Comparison of ENCODE assay signal across 16 cellular contexts in genomic region chrX:154350429-154351182, GRCh38. TPM values are rescaled to one million over a fixed set of nuclear protein-coding genes. Genes with fewer than 3 reads are reported as not detected.
DNase-seq lines count a peak whose midpoint lies in the region; ATAC-seq and TF ChIP-seq lines count a peak whose summit lies in the region.
"Had no signal": no experiment of that assay in that cellular context is flagged by ENCODE, and none has a peak within 500 bp of the region (broad histone marks: within the 10 kb centered on the region; RNA-seq: fewer than 3 reads in every experiment).

No MANE protein-coding gene starts in this region.

- H3K27me3 Mint-ChIP-seq in activated naive CD8-positive, alpha-beta T cell: no peaks in the 10 kb centered on the region
- no peaks in the 10 kb centered on the region for H3K27me3 Mint-ChIP-seq in activated naive CD8-positive, alpha-beta T cell treated with anti-CD3 and anti-CD28 coated beads, Interleukin-2, amount 50 U/mL, for 24 hours
- no peaks in the 10 kb centered on the region for H3K27me3 Mint-ChIP-seq in stimulated activated naive B cell treated with anti-CD40 and anti-IgM and Interleukin-4, amounts not matched to agents 10 μg/mL and 1 μg/mL and 100 μg/mL, for 72 hours

- intact Hi-C loops in left colon (cut with DNase I, micrococcal nuclease): no loop called here

- in situ Hi-C loops in GM13976 (cut with MboI; ENCODE audit: low sequenced_read_pairs, unreplicated experiment): no loop called here

- peaks cover 32% of the 10 kb centered on the region for H3K4me1 Mint-ChIP-seq in activated naive CD8-positive, alpha-beta T cell (ENCODE audit: low read depth)
- peaks cover 38% of the 10 kb centered on the region for H3K4me1 Mint-ChIP-seq in activated naive CD8-positive, alpha-beta T cell treated with anti-CD3 and anti-CD28 coated beads, Interleukin-2, amount 50 U/mL, for 24 hours
- H3K4me1 Mint-ChIP-seq in stimulated activated naive B cell treated with anti-CD40 and anti-IgM and Interleukin-4, amounts not matched to agents 10 μg/mL and 1 μg/mL and 100 μg/mL, for 72 hours: peaks cover 23 to 26% of the 10 kb centered on the region in 2 donors

- H3K27ac Mint-ChIP-seq in activated naive CD8-positive, alpha-beta T cell: no peak overlapping the region
- H3K27ac Mint-ChIP-seq in activated naive CD8-positive, alpha-beta T cell treated with anti-CD3 and anti-CD28 coated beads, Interleukin-2, amount 50 U/mL, for 24 hours: no peak overlapping the region
- H3K27ac Mint-ChIP-seq in stimulated activated naive B cell treated with anti-CD40 and anti-IgM and Interleukin-4, amounts not matched to agents 10 μg/mL and 1 μg/mL and 100 μg/mL, for 72 hours: peak overlapping the region; percentile 65

- peak overlapping the region; percentile 23 for H3K4me3 Mint-ChIP-seq in activated naive CD8-positive, alpha-beta T cell
- H3K4me3 Mint-ChIP-seq in activated naive CD8-positive, alpha-beta T cell treated with anti-CD3 and anti-CD28 coated beads, Interleukin-2, amount 50 U/mL, for 24 hours: no peak overlapping the region
- no peak overlapping the region for H3K4me3 Mint-ChIP-seq in stimulated activated naive B cell treated with anti-CD40 and anti-IgM and Interleukin-4, amounts not matched to agents 10 μg/mL and 1 μg/mL and 100 μg/mL, for 72 hours

- no peaks in the 10 kb centered on the region for H3K36me3 Mint-ChIP-seq in activated naive CD8-positive, alpha-beta T cell
- peaks cover 18% of the 10 kb centered on the region for H3K36me3 Mint-ChIP-seq in activated naive CD8-positive, alpha-beta T cell treated with anti-CD3 and anti-CD28 coated beads, Interleukin-2, amount 50 U/mL, for 24 hours (ENCODE audit: low read depth)
- H3K36me3 Mint-ChIP-seq in stimulated activated naive B cell treated with anti-CD40 and anti-IgM and Interleukin-4, amounts not matched to agents 10 μg/mL and 1 μg/mL and 100 μg/mL, for 72 hours: peaks cover 26 to 38% of the 10 kb centered on the region in 2 donors

- no peaks in the 10 kb centered on the region for H3K9me3 Mint-ChIP-seq in activated naive CD8-positive, alpha-beta T cell (ENCODE audit: low read depth)
- no peaks in the 10 kb centered on the region for H3K9me3 Mint-ChIP-seq in activated naive CD8-positive, alpha-beta T cell treated with anti-CD3 and anti-CD28 coated beads, Interleukin-2, amount 50 U/mL, for 24 hours
- H3K9me3 Mint-ChIP-seq in stimulated activated naive B cell treated with anti-CD40 and anti-IgM and Interleukin-4, amounts not matched to agents 10 μg/mL and 1 μg/mL and 100 μg/mL, for 72 hours: no peaks in the 10 kb centered on the region

- no peak for ATAC-seq in activated naive CD8-positive, alpha-beta T cell treated with anti-CD3 and anti-CD28 coated beads, Interleukin-2, amount 50 U/mL, for 24 hours
- ATAC-seq in left colon: peak; percentile 66
- ATAC-seq in stimulated activated naive B cell treated with anti-CD40 and anti-IgM and Interleukin-4, amounts not matched to agents 10 μg/mL and 1 μg/mL and 100 μg/mL, for 72 hours (replicated peaks): no peak
- ATAC-seq in GM18861 (IDR thresholded peaks at IDR 0.05; ENCODE audit: unreplicated experiment): no peak
- ATAC-seq: sciatic nerve had no signal

- no peak for DNase-seq in activated naive CD8-positive, alpha-beta T cell treated with anti-CD3 and anti-CD28 coated beads, Interleukin-2, amount 50 U/mL, for 24 hours
- peak; percentile 0 for DNase-seq in T-helper 22 cell (ENCODE audit: low read depth)
- no peak for DNase-seq in left colon
- no peak for DNase-seq in stimulated activated naive B cell treated with anti-CD40 and anti-IgM and Interleukin-4, amounts not matched to agents 10 μg/mL and 1 μg/mL and 100 μg/mL, for 72 hours
- DNase-seq in activated gamma-delta T cell treated with Interleukin-2 at 50 U/mL for 16 hours: no peak
- DNase-seq in GM13976 (ENCODE audit: low spot score): no peak
- DNase-seq: NCI-H1092 treated with DMSO at 0.1 percent for 48 hours; NCI-H2171 treated with DMSO at 0.1 percent for 48 hours; NK-92 treated with Interleukin-12 subunit alpha and Interleukin-12 subunit beta, amount 100 ng/mL, for 24 hours; SHP77; stimulated activated CD4-positive, alpha-beta T cell treated with anti-CD3 and anti-CD28 coated beads, Interleukin-4, amount 100 ng/mL, for 4 hours had no signal

- TF ChIP-seq CTCF in GM13976 (IDR thresholded peaks at IDR 0.05; ENCODE audit: borderline replicate concordance, control extremely low read depth, extremely low read depth, insufficient read depth, missing control alignments): no peak

RNA-seq across cellular contexts. Expression of gene FLNA, which starts 23.8 kb away (rescaled TPM):
- 100 to 1,000 TPM in 1 of 2 donors, 10 to 100 TPM in 1; 84.2 to 741 TPM for total RNA-seq in left colon

RNA-seq across cellular contexts. Expression of gene EMD, which starts 28.5 kb away (rescaled TPM):
- 10 to 100 TPM; 31.9 to 33.1 TPM for total RNA-seq in left colon

RNA-seq across cellular contexts. Expression of gene RPL10, which starts 47.6 kb away (rescaled TPM):
- total RNA-seq in left colon: 1,000 to 10,000 TPM; 2,262 to 2,406 TPM

RNA-seq across cellular contexts. Expression of gene TKTL1, which starts 55.0 kb away (rescaled TPM):
- total RNA-seq in left colon: not detected

RNA-seq across cellular contexts. Expression of gene TEX28, which starts 55.7 kb away (rescaled TPM):
- not detected for total RNA-seq in left colon
- total RNA-seq: cerebellum, left lung, sciatic nerve had no signal
